11 cellular contexts compared by ENCODE assay signal in the genomic region with DNA sequence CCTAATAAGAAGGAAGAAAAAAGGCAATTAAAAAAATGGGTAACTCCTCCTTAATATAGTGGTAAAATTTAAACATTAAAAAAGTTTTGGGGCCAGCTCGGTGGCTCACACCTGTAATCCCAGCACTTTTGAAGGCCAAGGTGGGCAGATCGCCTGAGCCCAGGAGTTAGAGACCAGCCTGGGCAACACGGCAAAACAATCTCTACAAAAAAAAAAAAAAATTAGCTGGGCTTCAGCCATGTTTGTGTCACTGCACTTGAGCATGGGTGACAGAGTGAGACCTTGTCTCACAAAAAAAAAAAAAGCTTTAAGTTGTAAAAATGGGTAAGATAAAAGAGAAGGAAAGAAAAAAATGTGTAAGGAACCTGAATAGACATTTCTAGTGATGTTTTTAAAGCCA.
"Had no signal": no experiment of that assay in that cellular context is flagged by ENCODE, and none has a peak within 500 bp of the region (broad histone marks: within the 10 kb centered on the region; RNA-seq: fewer than 3 reads in every experiment).

No MANE protein-coding gene starts in this region.

- H3K4me2 ChIP-seq: GM23338 had no signal

- H3K4me1 ChIP-seq: HAP-1 had no signal

- H3K9me3 Mint-ChIP-seq: GM23338, H9, HFFc6 had no signal

- DNase-seq: GM23248, GOT3, H7, H9, HCEC 1CT, HFFc6 had no signal

- H3K4me3 Mint-ChIP-seq: GM23338, H9, HFFc6 had no signal

- H3K36me3 ChIP-seq: HAP-1 had no signal

- H3K4me1 Mint-ChIP-seq: H9 had no signal

- H3K4me3 ChIP-seq: GM23248, GM23338, HAP-1 had no signal

- H2AFZ ChIP-seq: GM23248, GM23338 had no signal

- H3K9me3 ChIP-seq: HAP-1 had no signal

- FAIRE-seq: H1, H54 had no signal

- H3K9ac ChIP-seq: GM23248 had no signal

- H3K27ac Mint-ChIP-seq: GM23338, H9, HFFc6 had no signal

- ATAC-seq: GM23338, HCT116 had no signal

- H3K27ac ChIP-seq: GM23248 had no signal
